ENCODE assay signal across 15 cellular contexts in genomic region chr9:33469891-33470290, GRCh38. TPM values are rescaled to one million over a fixed set of nuclear protein-coding genes. Genes with fewer than 3 reads are reported as not detected.
"Had no signal": no experiment of that assay in that cellular context is flagged by ENCODE, and none has a peak within 500 bp of the region (broad histone marks: within the 10 kb centered on the region; RNA-seq: fewer than 3 reads in every experiment).

No MANE protein-coding gene starts in this region.

- DNase-seq: activated CD4-positive, alpha-beta T cell treated with anti-CD3 and anti-CD28 coated beads, Interleukin-2, amount 50 U/mL, for 1 hour; activated naive CD4-positive, alpha-beta T cell treated with Interleukin-2 at 50 U/mL for 16 hours; dermis blood vessel endothelial cell; effector memory CD8-positive, alpha-beta T cell; esophagus squamous epithelium; immature natural killer cell; mesenchymal stem cell; naive thymus-derived CD8-positive, alpha-beta T cell; nucleus accumbens; SJCRH30; stimulated activated CD4-positive, alpha-beta T cell treated with anti-CD3 and anti-CD28 coated beads, Interleukin-4, amount 100 ng/mL, for 1 hour had no signal

- H3K4me3 Mint-ChIP-seq: effector memory CD8-positive, alpha-beta T cell; immature natural killer cell; naive thymus-derived CD8-positive, alpha-beta T cell had no signal

- H3K27ac ChIP-seq: esophagus squamous epithelium, SJCRH30, skin epidermis, thoracic aorta, upper lobe of left lung had no signal

- H3K4me1 ChIP-seq: SJCRH30 had no signal

- H3K27me3 Mint-ChIP-seq: effector memory CD8-positive, alpha-beta T cell; naive thymus-derived CD8-positive, alpha-beta T cell; progenitor cell of endocrine pancreas had no signal

- H3K9me3 Mint-ChIP-seq: effector memory CD8-positive, alpha-beta T cell; immature natural killer cell; naive thymus-derived CD8-positive, alpha-beta T cell had no signal

- H3K27ac Mint-ChIP-seq: immature natural killer cell had no signal

- H3K27me3 ChIP-seq: esophagus squamous epithelium, SJCRH30, upper lobe of left lung had no signal

- ATAC-seq: effector memory CD8-positive, alpha-beta T cell; naive thymus-derived CD8-positive, alpha-beta T cell had no signal

- H3K4me3 ChIP-seq: esophagus squamous epithelium, SJCRH30, skin epidermis, thoracic aorta, upper lobe of left lung had no signal

- H3K9me3 ChIP-seq: esophagus squamous epithelium, SJCRH30, thoracic aorta, upper lobe of left lung had no signal

RNA-seq across cellular contexts. Expression of gene ANKRD18B, which starts 54.2 kb away (rescaled TPM):
- total RNA-seq: thoracic aorta had no signal
